34 cellular contexts compared by ENCODE assay signal in genomic region chr2:74091391-74091790, GRCh38. TPM values are rescaled to one million over a fixed set of nuclear protein-coding genes. Genes with fewer than 3 reads are reported as not detected.
DNase-seq lines count a peak whose midpoint lies in the region; ATAC-seq and TF ChIP-seq lines count a peak whose summit lies in the region.
"Had no signal": no experiment of that assay in that cellular context is flagged by ENCODE, and none has a peak within 500 bp of the region (broad histone marks: within the 10 kb centered on the region; RNA-seq: fewer than 3 reads in every experiment).

No MANE protein-coding gene starts in this region.

- in situ Hi-C loops in GM13976 (cut with MboI; ENCODE audit: low sequenced_read_pairs, unreplicated experiment) = no loop called here

- DNase-seq in activated T-cell treated with anti-CD3 and anti-CD28 coated beads, Interleukin-2, amount 50 U/mL, for 24 hours = no peak
- no peak for DNase-seq in activated T-cell treated with anti-CD3 and anti-CD28 coated beads, Interleukin-2, amount 50 U/mL, for 72 hours
- no peak for DNase-seq in central memory CD8-positive, alpha-beta T cell (ENCODE audit: low spot score in 2 of 2)
- no peak for DNase-seq in naive thymus-derived CD4-positive, alpha-beta T cell
- DNase-seq in substantia nigra (lab: John Stamatoyannopoulos, UW) = no peak
- no peak for DNase-seq in hepatocyte (ENCODE audit: low spot score)
- DNase-seq in GM13976 (ENCODE audit: low spot score) = no peak
- DNase-seq: activated CD4-positive, alpha-beta T cell treated with anti-CD3 and anti-CD28 coated beads for 4 hours; activated naive CD8-positive, alpha-beta T cell treated with anti-CD3 and anti-CD28 coated beads, Interleukin-2, amount 10 ng/mL, durations not matched to agents 7 days and 5 days; AML-193; CD4-positive, alpha-beta T cell; DMS79 treated with DMSO at 0.1 percent for 48 hours; esophagus squamous epithelium; foreskin melanocyte; GDM1; HFFc6; lower lobe of right lung; midbrain; NCI-H1694; NCI-H446; NCI-H748 treated with DMSO at 0.1 percent for 48 hours; Peyer's patch; retina; T-helper 9 cell; uterus had no signal

- CTCF ChIA-PET in naive thymus-derived CD4-positive, alpha-beta T cell (lab: Charles Lee) = no interaction called here

- H3K4me2 ChIP-seq in hepatocyte = no peak overlapping the region
- H3K4me2 ChIP-seq: GM23338 had no signal

- H3K27ac Mint-ChIP-seq in activated T-cell treated with anti-CD3 and anti-CD28 coated beads, Interleukin-2, amount 50 U/mL, for 24 hours = peak overlapping the region; percentile 51
- no peak overlapping the region for H3K27ac Mint-ChIP-seq in activated T-cell treated with anti-CD3 and anti-CD28 coated beads, Interleukin-2, amount 50 U/mL, for 72 hours
- peak overlapping the region; percentile 50 for H3K27ac Mint-ChIP-seq in central memory CD8-positive, alpha-beta T cell (ENCODE audit: low read depth)
- peak overlapping the region in 2 of 9 donors; percentile 40 to 83 for H3K27ac Mint-ChIP-seq in naive thymus-derived CD4-positive, alpha-beta T cell
- H3K27ac Mint-ChIP-seq: activated naive CD8-positive, alpha-beta T cell treated with anti-CD3 and anti-CD28 coated beads, Interleukin-2, amount 10 ng/mL, durations not matched to agents 7 days and 5 days; CD4-positive, alpha-beta T cell; dendritic cell treated with granulocyte-macrophage colony-stimulating factor and Interleukin-4, amounts not matched to agents 40 ng/mL and 50 ng/mL, for 4 days; GM23338; HFFc6; nephron; stimulated activated naive CD8-positive, alpha-beta T cell treated with anti-CD3 and anti-CD28 coated beads, Interleukin-15, Interleukin-2, amounts not matched to agents 100 ng/mL and 50 ng/mL, for 24 hours had no signal

- H4K20me1 ChIP-seq in hepatocyte (ENCODE audit: insufficient read depth, poor library complexity, severe bottlenecking) = no peaks in the 10 kb centered on the region

- WGBS in hepatocyte (ENCODE audit: low lambda C conversion rate, missing lambda C conversion rate) = 93% methylated on average over 3 of the region's 3 CpGs
- WGBS in gastroesophageal sphincter (ENCODE audit: low coverage in 1 of 2), 2 donors = 100% methylated on average over 2 of the region's 3 CpGs

- peak overlapping the region; percentile 31 for H3K27ac ChIP-seq in naive thymus-derived CD4-positive, alpha-beta T cell (ENCODE audit: low read depth, low read length)
- H3K27ac ChIP-seq in substantia nigra (ENCODE audit: low read depth, low read length, poor library complexity, severe bottlenecking) = peak overlapping the region; percentile 62
- H3K27ac ChIP-seq in hepatocyte = no peak overlapping the region
- no peak overlapping the region for H3K27ac ChIP-seq in gastroesophageal sphincter
- H3K27ac ChIP-seq: ascending aorta, cardiac muscle cell, esophagus squamous epithelium, lower lobe of right lung, pancreas, Peyer's patch, uterus had no signal

- H3K9me2 ChIP-seq in hepatocyte (replicated peaks; ENCODE audit: insufficient read depth) = no peaks in the 10 kb centered on the region

- ATAC-seq in activated T-cell treated with anti-CD3 and anti-CD28 coated beads, Interleukin-2, amount 50 U/mL, for 72 hours (replicated peaks in 1 of 2) = no peak
- no peak for ATAC-seq in central memory CD8-positive, alpha-beta T cell (replicated peaks; ENCODE audit: extremely low read depth, poor library complexity, severe bottlenecking)
- ATAC-seq in naive thymus-derived CD4-positive, alpha-beta T cell = no peak
- ATAC-seq in gastroesophageal sphincter = no peak
- ATAC-seq: GM23338, lower lobe of right lung, pancreas had no signal

- peaks cover 86% of the 10 kb centered on the region for H3K36me3 Mint-ChIP-seq in activated T-cell treated with anti-CD3 and anti-CD28 coated beads, Interleukin-2, amount 50 U/mL, for 24 hours (ENCODE audit: low read depth)
- H3K36me3 Mint-ChIP-seq in activated T-cell treated with anti-CD3 and anti-CD28 coated beads, Interleukin-2, amount 50 U/mL, for 72 hours (ENCODE audit: insufficient read depth in 2 of 2) = peaks cover 4 to 23% of the 10 kb centered on the region in 2 donors
- peaks cover 18% of the 10 kb centered on the region for H3K36me3 Mint-ChIP-seq in central memory CD8-positive, alpha-beta T cell (ENCODE audit: insufficient read depth)
- H3K36me3 Mint-ChIP-seq in naive thymus-derived CD4-positive, alpha-beta T cell = peaks cover 12 to 53% (median 22%) of the 10 kb centered on the region in 5 donors

- no peaks in the 10 kb centered on the region for H3K27me3 ChIP-seq in naive thymus-derived CD4-positive, alpha-beta T cell (ENCODE audit: control insufficient read depth in 2 of 2, insufficient read depth in 2 of 2, low read length in 2 of 2)
- no peaks in the 10 kb centered on the region for H3K27me3 ChIP-seq in hepatocyte
- H3K27me3 ChIP-seq in gastroesophageal sphincter = no peaks in the 10 kb centered on the region
- H3K27me3 ChIP-seq: ascending aorta, cardiac muscle cell, esophagus squamous epithelium, pancreas, Peyer's patch, uterus had no signal

- no peaks in the 10 kb centered on the region for H3K9me3 ChIP-seq in naive thymus-derived CD4-positive, alpha-beta T cell (ENCODE audit: control insufficient read depth in 2 of 3, low read length in 3 of 3)
- no peaks in the 10 kb centered on the region for H3K9me3 ChIP-seq in hepatocyte (ENCODE audit: low read depth)
- no peaks in the 10 kb centered on the region for H3K9me3 ChIP-seq in gastroesophageal sphincter
- H3K9me3 ChIP-seq: ascending aorta, esophagus squamous epithelium, lower lobe of right lung, pancreas, Peyer's patch, uterus had no signal

- H3K4me3 Mint-ChIP-seq in activated T-cell treated with anti-CD3 and anti-CD28 coated beads, Interleukin-2, amount 50 U/mL, for 24 hours = no peak overlapping the region
- H3K4me3 Mint-ChIP-seq in activated T-cell treated with anti-CD3 and anti-CD28 coated beads, Interleukin-2, amount 50 U/mL, for 72 hours = no peak overlapping the region
- no peak overlapping the region for H3K4me3 Mint-ChIP-seq in central memory CD8-positive, alpha-beta T cell
- H3K4me3 Mint-ChIP-seq in naive thymus-derived CD4-positive, alpha-beta T cell = no peak overlapping the region
- H3K4me3 Mint-ChIP-seq: activated naive CD8-positive, alpha-beta T cell treated with anti-CD3 and anti-CD28 coated beads, Interleukin-2, amount 10 ng/mL, durations not matched to agents 7 days and 5 days; CD4-positive, alpha-beta T cell; dendritic cell treated with granulocyte-macrophage colony-stimulating factor and Interleukin-4, amounts not matched to agents 40 ng/mL and 50 ng/mL, for 4 days; GM23338; HFFc6; nephron; stimulated activated naive CD8-positive, alpha-beta T cell treated with anti-CD3 and anti-CD28 coated beads, Interleukin-15, Interleukin-2, amounts not matched to agents 100 ng/mL and 50 ng/mL, for 24 hours had no signal

- H3K27me3 Mint-ChIP-seq in activated T-cell treated with anti-CD3 and anti-CD28 coated beads, Interleukin-2, amount 50 U/mL, for 24 hours = no peaks in the 10 kb centered on the region
- H3K27me3 Mint-ChIP-seq in activated T-cell treated with anti-CD3 and anti-CD28 coated beads, Interleukin-2, amount 50 U/mL, for 72 hours (ENCODE audit: low read depth) = no peaks in the 10 kb centered on the region
- H3K27me3 Mint-ChIP-seq in central memory CD8-positive, alpha-beta T cell = no peaks in the 10 kb centered on the region
- no peaks in the 10 kb centered on the region for H3K27me3 Mint-ChIP-seq in naive thymus-derived CD4-positive, alpha-beta T cell
- H3K27me3 Mint-ChIP-seq: activated naive CD8-positive, alpha-beta T cell treated with anti-CD3 and anti-CD28 coated beads, Interleukin-2, amount 10 ng/mL, durations not matched to agents 7 days and 5 days; CD4-positive, alpha-beta T cell; dendritic cell treated with granulocyte-macrophage colony-stimulating factor and Interleukin-4, amounts not matched to agents 40 ng/mL and 50 ng/mL, for 4 days; stimulated activated naive CD8-positive, alpha-beta T cell treated with anti-CD3 and anti-CD28 coated beads, Interleukin-15, Interleukin-2, amounts not matched to agents 100 ng/mL and 50 ng/mL, for 24 hours had no signal

- no peaks in the 10 kb centered on the region for H3K4me1 Mint-ChIP-seq in activated T-cell treated with anti-CD3 and anti-CD28 coated beads, Interleukin-2, amount 50 U/mL, for 24 hours (ENCODE audit: low read depth)
- no peaks in the 10 kb centered on the region for H3K4me1 Mint-ChIP-seq in activated T-cell treated with anti-CD3 and anti-CD28 coated beads, Interleukin-2, amount 50 U/mL, for 72 hours (ENCODE audit: low read depth)
- no peaks in the 10 kb centered on the region for H3K4me1 Mint-ChIP-seq in central memory CD8-positive, alpha-beta T cell
- H3K4me1 Mint-ChIP-seq in naive thymus-derived CD4-positive, alpha-beta T cell = peaks cover 0 to 9% (median 0%) of the 10 kb centered on the region in 7 donors
- H3K4me1 Mint-ChIP-seq: activated naive CD8-positive, alpha-beta T cell treated with anti-CD3 and anti-CD28 coated beads, Interleukin-2, amount 10 ng/mL, durations not matched to agents 7 days and 5 days; nephron had no signal

- intact Hi-C loops in naive thymus-derived CD4-positive, alpha-beta T cell (cut with micrococcal nuclease) = no loop called here

- H3K4me3 ChIP-seq in naive thymus-derived CD4-positive, alpha-beta T cell (ENCODE audit: low read length) = no peak overlapping the region
- no peak overlapping the region for H3K4me3 ChIP-seq in hepatocyte
- no peak overlapping the region for H3K4me3 ChIP-seq in gastroesophageal sphincter
- H3K4me3 ChIP-seq: ascending aorta, cardiac muscle cell, esophagus squamous epithelium, GM23338, lower lobe of right lung, pancreas, Peyer's patch, skin epidermis, uterus had no signal

- no peak for TF ChIP-seq EP300 in gastroesophageal sphincter (IDR thresholded peaks at IDR 0.05)

- no peaks in the 10 kb centered on the region for H3K9me3 Mint-ChIP-seq in activated T-cell treated with anti-CD3 and anti-CD28 coated beads, Interleukin-2, amount 50 U/mL, for 24 hours
- H3K9me3 Mint-ChIP-seq in activated T-cell treated with anti-CD3 and anti-CD28 coated beads, Interleukin-2, amount 50 U/mL, for 72 hours = no peaks in the 10 kb centered on the region
- H3K9me3 Mint-ChIP-seq in central memory CD8-positive, alpha-beta T cell = no peaks in the 10 kb centered on the region
- H3K9me3 Mint-ChIP-seq in naive thymus-derived CD4-positive, alpha-beta T cell = peaks cover 0 to 2% (median 0%) of the 10 kb centered on the region in 11 donors
- H3K9me3 Mint-ChIP-seq: activated naive CD8-positive, alpha-beta T cell treated with anti-CD3 and anti-CD28 coated beads, Interleukin-2, amount 10 ng/mL, durations not matched to agents 7 days and 5 days; CD4-positive, alpha-beta T cell; dendritic cell treated with granulocyte-macrophage colony-stimulating factor and Interleukin-4, amounts not matched to agents 40 ng/mL and 50 ng/mL, for 4 days; GM23338; HFFc6; nephron; stimulated activated naive CD8-positive, alpha-beta T cell treated with anti-CD3 and anti-CD28 coated beads, Interleukin-15, Interleukin-2, amounts not matched to agents 100 ng/mL and 50 ng/mL, for 24 hours had no signal

- TF ChIP-seq CTCF in hepatocyte (IDR thresholded peaks at IDR 0.05; ENCODE audit: poor library complexity) (no peak), gastroesophageal sphincter (IDR thresholded peaks at IDR 0.05) (no peak), GM13976 (IDR thresholded peaks at IDR 0.05; ENCODE audit: borderline replicate concordance, control extremely low read depth, extremely low read depth, insufficient read depth, missing control alignments) (no peak)

- no peaks in the 10 kb centered on the region for H3K79me2 ChIP-seq in hepatocyte

- TF ChIP-seq POLR2A in gastroesophageal sphincter (IDR thresholded peaks at IDR 0.05) = no peak

- POLR2A ChIA-PET in naive thymus-derived CD4-positive, alpha-beta T cell (lab: Charles Lee) = no interaction called here

- H2AFZ ChIP-seq in hepatocyte = no peak overlapping the region
- H2AFZ ChIP-seq: GM23338 had no signal

- H3K36me3 ChIP-seq in naive thymus-derived CD4-positive, alpha-beta T cell (ENCODE audit: control insufficient read depth in 2 of 3, insufficient read depth in 3 of 3, low read length in 3 of 3) = peaks cover 15 to 87% (median 26%) of the 10 kb centered on the region in 3 experiments
- no peaks in the 10 kb centered on the region for H3K36me3 ChIP-seq in hepatocyte (replicated peaks; ENCODE audit: insufficient read depth, low read depth)
- H3K36me3 ChIP-seq in gastroesophageal sphincter = peaks cover 0 to 90% of the 10 kb centered on the region in 2 donors
- H3K36me3 ChIP-seq: uterus had no signal

- no peaks in the 10 kb centered on the region for H3K4me1 ChIP-seq in naive thymus-derived CD4-positive, alpha-beta T cell (ENCODE audit: control insufficient read depth in 2 of 2, insufficient read depth in 2 of 2, low read length in 2 of 2)
- H3K4me1 ChIP-seq in hepatocyte (ENCODE audit: insufficient read depth) (peaks cover 6% of the 10 kb centered on the region), gastroesophageal sphincter (no peaks in the 10 kb centered on the region)
- H3K4me1 ChIP-seq: ascending aorta, esophagus squamous epithelium, lower lobe of right lung, pancreas, Peyer's patch, uterus had no signal

RNA-seq across cellular contexts. Expression of gene BOLA3, which starts 56.3 kb away (rescaled TPM):
- total RNA-seq in activated T-cell treated with anti-CD3 and anti-CD28 coated beads, Interleukin-2, amount 50 U/mL, for 72 hours = 10 to 100 TPM; 41.1 to 42.5 TPM
- 10 to 100 TPM in 4 of 5 experiments, 1 to 10 TPM in 1; 6.9 to 54.8 (median 13.7) TPM for total RNA-seq in naive thymus-derived CD4-positive, alpha-beta T cell
- polyA plus RNA-seq in naive thymus-derived CD4-positive, alpha-beta T cell = 10 to 100 TPM; 70.0 to 87.3 TPM
- total RNA-seq in hepatocyte (43.8 and 60.3 TPM in 2 replicates), gastroesophageal sphincter (10 to 100 TPM; 15.5 to 43.1 (median 30.5) TPM)
- 49.0 and 56.3 TPM in 2 replicates for polyA plus RNA-seq in hepatocyte

Comparison
In these comparisons a context has a peak if more than half of its experiments do, and no peak if none do; other contexts are left out.
1. H3K27ac ChIP-seq: peak in naive thymus-derived CD4-positive, alpha-beta T cell (single experiment) and substantia nigra (single experiment); none in hepatocyte (single experiment) and gastroesophageal sphincter (0 of 4).